8 cellular contexts compared by ENCODE assay signal in the genomic region with DNA sequence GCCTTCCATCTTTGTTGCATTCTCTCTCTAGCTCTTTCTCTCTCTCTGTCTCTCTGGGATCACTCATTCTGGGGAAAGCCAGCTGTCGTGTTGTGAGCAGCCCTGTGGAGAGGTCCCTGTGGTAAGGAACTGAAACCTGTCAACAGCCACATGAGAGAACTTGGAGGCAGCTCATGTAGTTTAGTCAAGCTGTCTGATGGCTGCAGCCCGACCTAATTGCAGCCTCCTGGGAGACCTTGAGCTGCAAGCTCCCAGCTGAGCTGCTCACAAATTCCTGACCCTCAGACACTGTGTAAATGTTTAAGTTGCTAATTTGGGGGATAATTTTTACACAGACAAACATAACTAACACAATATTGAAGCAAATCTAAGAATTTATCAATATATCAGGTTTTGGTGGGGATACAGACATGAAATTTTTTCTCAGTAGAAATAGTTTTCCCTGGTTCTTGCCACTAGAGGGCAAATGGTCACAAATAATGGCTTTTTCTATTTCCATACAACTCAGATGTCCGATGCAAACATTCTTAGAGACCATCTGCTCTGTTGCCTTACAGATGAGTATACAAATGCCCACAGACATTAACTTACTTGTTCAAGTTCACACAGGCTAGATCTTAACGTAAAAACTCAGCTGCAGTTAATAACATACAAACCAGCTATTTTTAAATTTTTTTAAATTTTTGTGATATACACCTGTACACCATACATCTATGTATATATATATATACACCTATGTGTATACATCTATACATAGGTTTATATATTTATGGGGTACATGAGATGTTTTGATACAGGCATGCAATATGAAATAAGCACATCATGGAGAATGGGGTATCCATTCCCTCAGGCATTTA. TPM values are rescaled to one million over a fixed set of nuclear protein-coding genes. Genes with fewer than 3 reads are reported as not detected.
A peak's percentile ranks its signal among the peaks of the same experiment; 100 is the strongest.
DNase-seq lines count a peak whose midpoint lies in the region; ATAC-seq and TF ChIP-seq lines count a peak whose summit lies in the region.

No MANE protein-coding gene starts in this region.

- ATAC-seq in left lobe of liver = peak; percentile 79

- H3K9ac ChIP-seq in OCI-LY3 (ENCODE audit: low read length) = no peak overlapping the region

- H3K36me3 ChIP-seq in H7 (replicated peaks; ENCODE audit: control insufficient read depth, insufficient read depth, low read length) (no peaks in the 10 kb centered on the region), OCI-LY3 (replicated peaks; ENCODE audit: low read depth, low read length) (no peaks in the 10 kb centered on the region)

- H3K4me3 ChIP-seq in H7 (ENCODE audit: insufficient read depth, low read depth, low read length) (no peak overlapping the region), OCI-LY3 (ENCODE audit: low read length) (peak overlapping the region; percentile 27; the same call in 1 of the 2 replicates), cardiac fibroblast (replicated peaks in 1 of 2; ENCODE audit: low read depth in 2 of 2, low read length in 2 of 2) (no peak overlapping the region)

- H3K27me3 ChIP-seq in H7 (ENCODE audit: control insufficient read depth, insufficient read depth, low read length) = no peaks in the 10 kb centered on the region
- H3K27me3 ChIP-seq in OCI-LY3 (ENCODE audit: low read depth, low read length) = peaks cover 10% of the 10 kb centered on the region; the same call in 1 of the 2 replicates

- H3K4me1 ChIP-seq in OCI-LY3 (ENCODE audit: low read length) = peaks cover 14% of the 10 kb centered on the region

- H3K27ac Mint-ChIP-seq in type B pancreatic cell = peak overlapping the region; percentile 52

- peak; percentile 47 for DNase-seq in A172 (ENCODE audit: low spot score)
- DNase-seq in GM10248 (ENCODE audit: extremely low spot score) = peak; percentile 45
- peak; percentile 12 for DNase-seq in H7
- peak; percentile 81 for DNase-seq in KBM-7
- DNase-seq in cardiac fibroblast (ENCODE audit: low read depth in 2 of 2) = peak; percentile 79 to 85
- no peak for DNase-seq in left lobe of liver (ENCODE audit: low spot score)
- DNase-seq in type B pancreatic cell (ENCODE audit: extremely low spot score, unreplicated experiment) = no peak

- H3K36me3 Mint-ChIP-seq in type B pancreatic cell = no peaks in the 10 kb centered on the region

- TF ChIP-seq CTCF in GM10248 (IDR thresholded peaks at IDR 0.05; ENCODE audit: control extremely low read depth, extremely low read depth, low read depth, missing control alignments) (peak; percentile 43), OCI-LY3 (IDR thresholded peaks at IDR 0.05; ENCODE audit: low read depth, low read length) (peak; percentile 79), cardiac fibroblast (IDR thresholded peaks at IDR 0.05; ENCODE audit: low read depth, low read length) (peak; percentile 52), type B pancreatic cell (conservative IDR thresholded peaks at IDR 0.05) (peak; percentile 92)

- H3K9me3 ChIP-seq in OCI-LY3 (ENCODE audit: insufficient read depth, low read length) = no peaks in the 10 kb centered on the region

- no peaks in the 10 kb centered on the region for H3K27me3 Mint-ChIP-seq in type B pancreatic cell

- POLR2A ChIA-PET in GM10248 (lab: Yijun Ruan, JAX) = interaction anchor here (2.4 kb wide), 1 partner anchor 504 kb away, joined by 12 read pairs; a partner anchor contains a TSS

- no peaks in the 10 kb centered on the region for H3K9me3 Mint-ChIP-seq in type B pancreatic cell

- H3K4me1 Mint-ChIP-seq in type B pancreatic cell (ENCODE audit: unreplicated experiment) = peaks cover 19% of the 10 kb centered on the region

- no peaks in the 10 kb centered on the region for H4K20me1 ChIP-seq in OCI-LY3 (ENCODE audit: insufficient read depth, low read length)

- no peak overlapping the region for H3K27ac ChIP-seq in OCI-LY3 (ENCODE audit: low read length)

- H3K4me2 ChIP-seq in OCI-LY3 (ENCODE audit: low read length) = peak overlapping the region; percentile 77

- no peak overlapping the region for H3K4me3 Mint-ChIP-seq in type B pancreatic cell

- in situ Hi-C loops in KBM-7 (cut with MboI; ENCODE audit: low pct_unique_long_range_greater_than_20kb, low sequenced_read_pairs) = loop anchor here (25.0 kb wide), 2 partner anchors 510 to 810 kb away; a partner anchor contains a TSS

- CTCF ChIA-PET in GM10248 (lab: Yijun Ruan, JAX) = interaction anchor here (0.6 to 4.8 kb wide), 53 partner anchors 9 to 1246 kb away, joined by 3 to 48 read pairs (median 4); a partner anchor contains a TSS

- no peaks in the 10 kb centered on the region for H3K79me2 ChIP-seq in OCI-LY3 (ENCODE audit: low read length)

- no peak overlapping the region for H2AFZ ChIP-seq in OCI-LY3 (ENCODE audit: low read depth, low read length)

RNA-seq across cellular contexts. Expression of a gene that starts 15.5 kb away (rescaled TPM):
- total RNA-seq in A172 (2014; rRNA removed; shearing (Covaris generic)) = 56.5 and 64.7 TPM in 2 replicates
- 25.6 and 35.0 TPM in 2 replicates for total RNA-seq in H7 (2014; rRNA removed; shearing (Covaris generic))
- total RNA-seq in left lobe of liver = 18.7 TPM
- 66.9 and 87.8 TPM in 2 replicates for total RNA-seq in type B pancreatic cell (ENCODE audit: low replicate concordance)

RNA-seq across cellular contexts. Expression of a gene that starts 46.3 kb away (rescaled TPM):
- 13.3 and 20.2 TPM in 2 replicates for total RNA-seq in A172 (2014; rRNA removed; shearing (Covaris generic))
- total RNA-seq in H7 (2014; rRNA removed; shearing (Covaris generic)) = 0.21 and 0.52 TPM in 2 replicates
- total RNA-seq in left lobe of liver (3.1 TPM), type B pancreatic cell (ENCODE audit: low replicate concordance) (0.45 and 4.3 TPM in 2 replicates)

Comparison
In these comparisons a context has a peak if more than half of its experiments do, and no peak if none do; other contexts are left out.
1. DNase-seq: peak in A172 (single experiment), GM10248 (single experiment), H7 (single experiment), KBM-7 (single experiment) and cardiac fibroblast (2 of 2); none in left lobe of liver (single experiment) and type B pancreatic cell (single experiment).
2. Peak in every context shown above with its lines, with median percentiles within 50 percentile points of each other: CTCF ChIP-seq.